ENCODE assay signal across 6 cellular contexts in the genomic region with DNA sequence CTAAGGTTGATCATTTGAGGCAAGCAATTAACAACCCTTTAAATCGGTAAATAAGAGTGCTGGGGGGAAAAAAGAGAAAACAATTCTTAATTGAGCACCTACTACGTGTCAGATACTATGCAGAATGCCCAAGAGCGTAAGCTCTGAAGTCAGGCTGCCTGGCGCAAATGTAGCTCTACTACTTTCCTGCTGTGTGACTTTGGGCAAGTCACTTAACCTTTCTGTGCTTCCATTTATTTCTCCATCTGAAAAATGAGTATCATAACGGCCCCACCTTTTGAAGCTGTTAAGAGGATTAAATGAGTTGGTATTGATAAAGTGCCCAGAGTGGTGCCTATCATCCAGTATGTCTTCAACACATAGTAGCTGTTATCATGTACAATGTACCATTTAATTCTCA.
"Had no signal": no experiment of that assay in that cellular context is flagged by ENCODE, and none has a peak within 500 bp of the region (broad histone marks: within the 10 kb centered on the region; RNA-seq: fewer than 3 reads in every experiment).

No MANE protein-coding gene starts in this region.

- DNase-seq: IMR-90, KBM-7, KG1 had no signal

- FAIRE-seq: HTR-8/SVneo had no signal

- H3K4me2 ChIP-seq: KMS-11 had no signal

- H3K9ac ChIP-seq: KMS-11 had no signal

- H3K27ac ChIP-seq: HL-60, KMS-11 had no signal
